9 cellular contexts compared by ENCODE assay signal in genomic region chr15:51759557-51760070, GRCh38. TPM values are rescaled to one million over a fixed set of nuclear protein-coding genes. Genes with fewer than 3 reads are reported as not detected.
DNase-seq lines count a peak whose midpoint lies in the region; FAIRE-seq and TF ChIP-seq lines count a peak whose summit lies in the region.
"Had no signal": no experiment of that assay in that cellular context is flagged by ENCODE, and none has a peak within 500 bp of the region (broad histone marks: within the 10 kb centered on the region; RNA-seq: fewer than 3 reads in every experiment).

No MANE protein-coding gene starts in this region.

- H3K27ac ChIP-seq in testis = no peak overlapping the region
- no peak overlapping the region for H3K27ac ChIP-seq in kidney (ENCODE audit: low read depth in 2 of 2, low read length in 2 of 2)

- H3K4me3 ChIP-seq in fibroblast of mammary gland (ENCODE audit: control insufficient read depth, low read depth, low read length) = no peak overlapping the region
- no peak overlapping the region for H3K4me3 ChIP-seq in testis
- H3K4me3 ChIP-seq in kidney (ENCODE audit: low read length in 2 of 2) = no peak overlapping the region

- WGBS in testis, 2 donors = 30 to 50% methylated on average over 3 of the region's 3 CpGs

- H3K4me3 Mint-ChIP-seq in activated CD4-positive, alpha-beta T cell treated with anti-CD3 and anti-CD28 coated beads, Interleukin-2, amount 10 ng/mL, durations not matched to agents 24 days and 14 days = no peak overlapping the region

- H3K9me3 Mint-ChIP-seq in activated CD4-positive, alpha-beta T cell treated with anti-CD3 and anti-CD28 coated beads, Interleukin-2, amount 10 ng/mL, durations not matched to agents 24 days and 14 days = no peaks in the 10 kb centered on the region

- intact Hi-C loops in activated CD4-positive, alpha-beta T cell treated with anti-CD3 and anti-CD28 coated beads, Interleukin-2, amount 10 ng/mL, durations not matched to agents 24 days and 14 days (cut with micrococcal nuclease) = loop anchor here (10.0 kb wide), 1 partner anchor 55 kb away; no protein-coding TSS in a partner anchor
- intact Hi-C loops in testis (cut with DNase I; ENCODE audit: low total_unique reads) = no loop called here
- intact Hi-C loops in kidney (cut with DNase I) = no loop called here

- no peak overlapping the region for H3K27ac Mint-ChIP-seq in activated CD4-positive, alpha-beta T cell treated with anti-CD3 and anti-CD28 coated beads, Interleukin-2, amount 10 ng/mL, durations not matched to agents 24 days and 14 days

- H3K9me3 ChIP-seq in testis (no peaks in the 10 kb centered on the region), kidney (ENCODE audit: control insufficient read depth in 1 of 2, low read length in 2 of 2) (no peaks in the 10 kb centered on the region)

- no peak overlapping the region for H3K9ac ChIP-seq in kidney (ENCODE audit: low read length in 2 of 2)

- no peak for TF ChIP-seq POLR2A in testis (IDR thresholded peaks at IDR 0.05)

- H3K36me3 ChIP-seq in testis (ENCODE audit: low read depth, missing control alignments) (no peaks in the 10 kb centered on the region), kidney (ENCODE audit: control insufficient read depth in 1 of 2, insufficient read depth in 2 of 2, low read length in 2 of 2) (no peaks in the 10 kb centered on the region)

- no peaks in the 10 kb centered on the region for H3K36me3 Mint-ChIP-seq in activated CD4-positive, alpha-beta T cell treated with anti-CD3 and anti-CD28 coated beads, Interleukin-2, amount 10 ng/mL, durations not matched to agents 24 days and 14 days (ENCODE audit: low read depth)

- peak; percentile 66 for DNase-seq in activated CD4-positive, alpha-beta T cell treated with anti-CD3 and anti-CD28 coated beads, Interleukin-2, amount 10 ng/mL, durations not matched to agents 24 days and 14 days
- DNase-seq in activated CD4-positive, alpha-beta T cell treated with anti-CD3 and anti-CD28 coated beads, Interleukin-2, amount 50 U/mL, for 1 hour = no peak
- DNase-seq in NCI-H446 treated with DMSO at 0.1 percent for 48 hours (lab: John Stamatoyannopoulos, UW) = peak; percentile 85
- DNase-seq in fibroblast of mammary gland (ENCODE audit: low read depth) = peak; percentile 97
- DNase-seq in testis = peak; percentile 62
- no peak for DNase-seq in retina
- no peak for DNase-seq in kidney
- DNase-seq in activated naive CD4-positive, alpha-beta T cell (lab: John Stamatoyannopoulos, UW) = no peak

- TF ChIP-seq CTCF in fibroblast of mammary gland (conservative IDR thresholded peaks at IDR 0.05; ENCODE audit: control insufficient read depth, insufficient read depth, low read depth, low read length) (peak; percentile 53), testis (IDR thresholded peaks at IDR 0.05) (no peak), kidney (IDR thresholded peaks at IDR 0.05; ENCODE audit: borderline replicate concordance, extremely low read depth, insufficient read depth) (no peak)

- peaks cover 10% of the 10 kb centered on the region for H3K4me1 ChIP-seq in testis
- peaks cover 0 to 3% of the 10 kb centered on the region in 2 donors for H3K4me1 ChIP-seq in kidney (ENCODE audit: control insufficient read depth in 1 of 2, insufficient read depth in 1 of 2, low read depth in 1 of 2, low read length in 2 of 2)

- peaks cover 6% of the 10 kb centered on the region for H3K27me3 Mint-ChIP-seq in activated CD4-positive, alpha-beta T cell treated with anti-CD3 and anti-CD28 coated beads, Interleukin-2, amount 10 ng/mL, durations not matched to agents 24 days and 14 days

- peaks cover 3% of the 10 kb centered on the region for H3K4me1 Mint-ChIP-seq in activated CD4-positive, alpha-beta T cell treated with anti-CD3 and anti-CD28 coated beads, Interleukin-2, amount 10 ng/mL, durations not matched to agents 24 days and 14 days

- H3K27me3 ChIP-seq in testis = no peaks in the 10 kb centered on the region

- FAIRE-seq in kidney (lab: Jason Lieb, UNC) = no peak
- FAIRE-seq: G401.6 had no signal

RNA-seq across cellular contexts. Expression of gene TMOD2, which starts 8.2 kb away (rescaled TPM):
- 4.0 and 4.6 TPM in 2 replicates for total RNA-seq in activated CD4-positive, alpha-beta T cell treated with anti-CD3 and anti-CD28 coated beads, Interleukin-2, amount 10 ng/mL, durations not matched to agents 24 days and 14 days
- total RNA-seq in testis (1 to 10 TPM; 5.8 to 5.9 TPM), kidney (9.3 TPM)
- polyA plus RNA-seq in testis (ENCODE audit: insufficient read depth, low read depth, low replicate concordance) (6.4 TPM), kidney (ENCODE audit: insufficient read depth, low read depth, low replicate concordance) (2.5 TPM)

RNA-seq across cellular contexts. Expression of gene LYSMD2, which starts 22.2 kb away (rescaled TPM):
- 15.4 and 15.5 TPM in 2 replicates for total RNA-seq in activated CD4-positive, alpha-beta T cell treated with anti-CD3 and anti-CD28 coated beads, Interleukin-2, amount 10 ng/mL, durations not matched to agents 24 days and 14 days
- 10 to 100 TPM; 18.7 to 19.9 TPM for total RNA-seq in testis
- polyA plus RNA-seq in testis (ENCODE audit: insufficient read depth, low read depth, low replicate concordance) = 21.1 TPM
- 11.7 TPM for total RNA-seq in kidney
- 21.5 TPM for polyA plus RNA-seq in kidney (ENCODE audit: insufficient read depth, low read depth, low replicate concordance)

Comparison
In these comparisons a context has a peak if more than half of its experiments do, and no peak if none do; other contexts are left out.
1. DNase-seq: peak in activated CD4-positive, alpha-beta T cell treated with anti-CD3 and anti-CD28 coated beads, Interleukin-2, amount 10 ng/mL, durations not matched to agents 24 days and 14 days (single experiment), NCI-H446 treated with DMSO at 0.1 percent for 48 hours (single experiment), fibroblast of mammary gland (single experiment) and testis (single experiment); none in activated CD4-positive, alpha-beta T cell treated with anti-CD3 and anti-CD28 coated beads, Interleukin-2, amount 50 U/mL, for 1 hour (single experiment), retina (single experiment), kidney (single experiment) and activated naive CD4-positive, alpha-beta T cell (0 of 4).